11 cellular contexts compared by ENCODE assay signal in the genomic region with DNA sequence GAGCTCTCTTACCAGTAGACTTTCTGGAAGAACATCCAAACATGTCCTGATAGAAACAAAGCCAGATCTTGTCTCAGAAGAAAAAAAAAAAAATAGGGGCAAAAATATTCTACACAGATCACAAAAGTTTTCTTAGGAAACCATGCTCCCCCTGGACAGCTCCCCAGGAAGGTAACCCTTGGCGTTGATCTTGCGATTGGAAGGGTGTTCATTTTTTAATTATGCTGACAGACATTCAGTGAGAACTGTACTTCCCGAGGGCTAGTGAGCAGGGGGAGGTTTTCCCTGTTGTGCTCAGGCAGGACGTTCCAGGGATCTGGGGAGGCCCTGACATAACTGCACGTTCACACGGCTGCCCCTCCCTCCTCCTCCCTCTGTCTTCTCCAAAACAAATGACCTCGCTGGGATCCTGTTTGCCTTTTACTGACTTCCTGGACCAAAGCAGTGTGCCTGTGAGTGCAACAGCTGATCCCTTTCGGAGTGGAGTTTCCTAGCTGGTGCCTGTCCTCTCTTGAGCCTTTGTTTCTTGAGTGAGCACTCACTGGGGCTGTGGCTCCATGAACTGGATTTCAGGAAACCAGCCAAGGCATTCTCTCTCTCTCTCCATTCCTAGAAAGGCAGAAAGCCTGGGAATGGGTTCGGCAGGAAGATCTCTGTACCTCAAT. TPM values are rescaled to one million over a fixed set of nuclear protein-coding genes. Genes with fewer than 3 reads are reported as not detected.
DNase-seq lines count a peak whose midpoint lies in the region; ATAC-seq and TF ChIP-seq lines count a peak whose summit lies in the region.
"Had no signal": no experiment of that assay in that cellular context is flagged by ENCODE, and none has a peak within 500 bp of the region (broad histone marks: within the 10 kb centered on the region; RNA-seq: fewer than 3 reads in every experiment).

No MANE protein-coding gene starts in this region.

- no peak overlapping the region for H3K4me2 ChIP-seq in mammary epithelial cell (ENCODE audit: insufficient read depth, low read depth, low read length)

- H3K27ac ChIP-seq in mammary epithelial cell (ENCODE audit: insufficient read depth, low read depth, low read length) (no peak overlapping the region), psoas muscle (peak overlapping the region; percentile 27), substantia nigra (ENCODE audit: low read depth, low read length, poor library complexity, severe bottlenecking) (no peak overlapping the region)

- no peaks in the 10 kb centered on the region for H3K27me3 ChIP-seq in mammary epithelial cell (ENCODE audit: insufficient read depth, low read length)
- H3K27me3 ChIP-seq in psoas muscle (ENCODE audit: insufficient read depth in 3 of 3, low read length in 2 of 3): no peaks in the 10 kb centered on the region

- H3K9ac ChIP-seq in mammary epithelial cell (ENCODE audit: insufficient read depth, low read length): no peak overlapping the region

- H3K27ac Mint-ChIP-seq in CD14-positive monocyte: peak overlapping the region in 1 of 7 donors; percentile 60
- H3K27ac Mint-ChIP-seq: activated T-cell treated with anti-CD3 and anti-CD28 coated beads, Interleukin-2, amount 50 U/mL, for 24 hours had no signal

- intact Hi-C loops in mammary epithelial cell (cut with micrococcal nuclease): no loop called here
- intact Hi-C loops in psoas muscle (cut with DNase I): loop anchor here in 1 of 2 donors (10.0 kb wide), 1 partner anchor 1719 kb away; no protein-coding TSS in a partner anchor
- intact Hi-C loops in CD14-positive monocyte (cut with micrococcal nuclease): loop anchor here in 1 of 2 donors (10.0 kb wide), 2 partner anchors 1119 to 1719 kb away; no protein-coding TSS in a partner anchor

- CTCF ChIA-PET in mammary epithelial cell (lab: Charles Lee; ENCODE audit: low non-redundant PET): no interaction called here

- H3K4me3 ChIP-seq in mammary epithelial cell (replicated peaks in 1 of 3; ENCODE audit: insufficient read depth in 1 of 3, low read depth in 2 of 3, low read length in 3 of 3): no peak overlapping the region
- H3K4me3 ChIP-seq in psoas muscle: no peak overlapping the region

- H3K9me3 ChIP-seq in mammary epithelial cell (replicated peaks; ENCODE audit: insufficient read depth, low read length): no peaks in the 10 kb centered on the region
- no peaks in the 10 kb centered on the region for H3K9me3 ChIP-seq in psoas muscle

- DNase-seq in ELR (ENCODE audit: low read depth) (peak; percentile 41), mammary epithelial cell (no peak), kidney tubule cell (ENCODE audit: low spot score) (peak; percentile 20), psoas muscle (no peak), cortex of kidney (lab: John Stamatoyannopoulos, UW) (no peak), NCI-H2171 treated with DMSO at 0.1 percent for 48 hours (lab: John Stamatoyannopoulos, UW) (no peak), substantia nigra (lab: John Stamatoyannopoulos, UW) (no peak), CD14-positive monocyte (ENCODE audit: low spot score) (no peak)
- DNase-seq: activated T-cell treated with anti-CD3 and anti-CD28 coated beads, Interleukin-2, amount 50 U/mL, for 24 hours; NCI-H1694 treated with DMSO at 0.1 percent for 48 hours; stimulated activated CD4-positive, alpha-beta T cell treated with anti-CD3 and anti-CD28 coated beads, Interleukin-1b, Interleukin-23, amount 100 ng/mL, for 48 hours had no signal

- H3K27me3 Mint-ChIP-seq in CD14-positive monocyte (ENCODE audit: low read depth in 3 of 3): peaks cover 0 to 1% (median 0%) of the 10 kb centered on the region in 3 donors

- peak in 2 of 4 donors; percentile 27 to 51 for ATAC-seq in psoas muscle

- in situ Hi-C loops in mammary epithelial cell (cut with MboI; ENCODE audit: low sequenced_read_pairs in 2 of 2): loop anchor here in 1 of 2 donors (25.0 kb wide), 1 partner anchor 1566 kb away; the partner anchor contains the start of gene RFPL4B

- no peak overlapping the region for H3K4me3 Mint-ChIP-seq in CD14-positive monocyte
- H3K4me3 Mint-ChIP-seq: activated T-cell treated with anti-CD3 and anti-CD28 coated beads, Interleukin-2, amount 50 U/mL, for 24 hours had no signal

- H2AFZ ChIP-seq in mammary epithelial cell (ENCODE audit: low read depth, low read length): peak overlapping the region; percentile 10

- no peaks in the 10 kb centered on the region for H4K20me1 ChIP-seq in mammary epithelial cell (ENCODE audit: insufficient read depth, low read length)

- no peaks in the 10 kb centered on the region for H3K79me2 ChIP-seq in mammary epithelial cell (ENCODE audit: insufficient read depth, low read length)

- no peak for TF ChIP-seq CTCF in mammary epithelial cell (conservative IDR thresholded peaks at IDR 0.05 in 1 of 2, IDR thresholded peaks at IDR 0.05 in 1 of 2; ENCODE audit: extremely low read depth in 1 of 2, insufficient read depth in 1 of 2, low read depth in 1 of 2, low read length in 2 of 2)
- TF ChIP-seq CTCF in psoas muscle (IDR thresholded peaks at IDR 0.05): no peak
- TF ChIP-seq CTCF in CD14-positive monocyte (IDR thresholded peaks at IDR 0.05): no peak

- H3K4me1 ChIP-seq in mammary epithelial cell (ENCODE audit: insufficient read depth, low read length) (no peaks in the 10 kb centered on the region), psoas muscle (no peaks in the 10 kb centered on the region)

- BruUV-seq in mammary epithelial cell (replicated peaks; lab: Mats Ljungman, UMichigan): no TSS peak

- 56% methylated on average over 4 of the region's 9 CpGs for WGBS in mammary epithelial cell (ENCODE audit: low coverage, missing lambda C conversion rate)
- 22 to 33% (median 28%) methylated on average over 9 of the region's 9 CpGs for WGBS in psoas muscle, 3 donors

- no peaks in the 10 kb centered on the region for H3K36me3 Mint-ChIP-seq in CD14-positive monocyte

- H3K4me1 Mint-ChIP-seq in CD14-positive monocyte: no peaks in the 10 kb centered on the region

- dilution Hi-C loops in mammary epithelial cell (cut with HindIII; ENCODE audit: low sequenced_read_pairs): loop anchor here (25.0 kb wide), 1 partner anchor 1116 kb away; no protein-coding TSS in a partner anchor

- H3K36me3 ChIP-seq in mammary epithelial cell (ENCODE audit: insufficient read depth, low read length): no peaks in the 10 kb centered on the region
- no peaks in the 10 kb centered on the region for H3K36me3 ChIP-seq in psoas muscle (ENCODE audit: insufficient read depth in 1 of 2, low read depth in 1 of 2)

- H3K9me3 Mint-ChIP-seq in CD14-positive monocyte: no peaks in the 10 kb centered on the region
- H3K9me3 Mint-ChIP-seq: activated T-cell treated with anti-CD3 and anti-CD28 coated beads, Interleukin-2, amount 50 U/mL, for 24 hours had no signal

RNA-seq across cellular contexts. Expression of gene MARCKS, which starts 46.7 kb away (rescaled TPM):
- total RNA-seq in mammary epithelial cell (100 to 1,000 TPM in 1 of 2 donors, 10 to 100 TPM in 1; 65.4 to 171 TPM), psoas muscle (10 to 100 TPM in 2 of 4 donors, 1 to 10 TPM in 2; 6.7 to 56.3 (median 12.5) TPM)
- polyA plus RNA-seq in mammary epithelial cell (16.0 TPM), psoas muscle (1 to 10 TPM; 3.1 to 6.3 (median 3.6) TPM), CD14-positive monocyte (10 to 100 TPM; 12.1 to 14.4 TPM)
- 17.5 TPM for polyA minus RNA-seq in mammary epithelial cell

Comparison
In these comparisons a context has a peak if more than half of its experiments do, and no peak if none do; other contexts are left out.
1. DNase-seq: peak in ELR (single experiment) and kidney tubule cell (single experiment); none in mammary epithelial cell (single experiment), psoas muscle (0 of 2), cortex of kidney (single experiment), NCI-H2171 treated with DMSO at 0.1 percent for 48 hours (single experiment), substantia nigra (0 of 49) and CD14-positive monocyte (single experiment).